In genomic region chr15:38524156-38524555, GRCh38 we compare ENCODE assay signal across 21 cellular contexts. TPM values are rescaled to one million over a fixed set of nuclear protein-coding genes. Genes with fewer than 3 reads are reported as not detected.
A peak's percentile ranks its signal among the peaks of the same experiment; 100 is the strongest.
DNase-seq lines count a peak whose midpoint lies in the region; ATAC-seq and TF ChIP-seq lines count a peak whose summit lies in the region.
"Had no signal": no experiment of that assay in that cellular context is flagged by ENCODE, and none has a peak within 500 bp of the region (broad histone marks: within the 10 kb centered on the region; RNA-seq: fewer than 3 reads in every experiment).

No MANE protein-coding gene starts in this region.

- no peak for TF ChIP-seq CTCF in CD8-positive, alpha-beta T cell (IDR thresholded peaks at IDR 0.05)
- no peak for TF ChIP-seq CTCF in esophagus muscularis mucosa (IDR thresholded peaks at IDR 0.05)

- no peak overlapping the region for H3K27ac ChIP-seq in CD8-positive, alpha-beta T cell (ENCODE audit: low read depth, low read length)
- H3K27ac ChIP-seq in esophagus muscularis mucosa (replicated peaks in 1 of 4) = no peak overlapping the region
- H3K27ac ChIP-seq: hepatocyte, prostate gland, RWPE1 had no signal

- intact Hi-C loops in CD8-positive, alpha-beta T cell (cut with DNase I, micrococcal nuclease) = loop anchor here in 1 of 2 experiments (5.0 kb wide), 1 partner anchor 38 kb away; the partner anchor contains the start of gene RASGRP1
- intact Hi-C loops in activated CD4-positive, alpha-beta memory T cell treated with anti-CD3 and anti-CD28 coated beads for 36 hours (cut with micrococcal nuclease) = no loop called here
- intact Hi-C loops in esophagus muscularis mucosa (cut with DNase I) = no loop called here

- no peaks in the 10 kb centered on the region for H3K27me3 ChIP-seq in CD8-positive, alpha-beta T cell (ENCODE audit: insufficient read depth, low read length)
- H3K27me3 ChIP-seq in esophagus muscularis mucosa = no peaks in the 10 kb centered on the region

- DNase-seq in AG08395 (ENCODE audit: low spot score) (peak; percentile 11), esophagus muscularis mucosa (ENCODE audit: extremely low spot score) (peak; percentile 34), NCI-H2196 treated with DMSO at 0.1 percent for 48 hours (lab: John Stamatoyannopoulos, UW; ENCODE audit: unreplicated experiment) (no peak), NCI-H187 (lab: John Stamatoyannopoulos, UW) (no peak)
- no peak for DNase-seq in CD8-positive, alpha-beta T cell
- DNase-seq in activated CD4-positive, alpha-beta memory T cell treated with anti-CD3 and anti-CD28 coated beads for 36 hours = no peak
- DNase-seq: activated CD4-positive, CD25-positive, alpha-beta regulatory T cell; cerebellar nuclear complex; H9; KBM-7; NCI-H146; NCI-H526 treated with DMSO at 0.1 percent for 48 hours; stimulated activated CD8-positive, alpha-beta memory T cell treated with anti-CD3 and anti-CD28 coated beads, Interleukin-4, amount 100 ng/mL, for 48 hours; substantia nigra; T-helper 9 cell had no signal

- H3K4me3 Mint-ChIP-seq in CD8-positive, alpha-beta T cell = no peak overlapping the region
- no peak overlapping the region for H3K4me3 Mint-ChIP-seq in activated CD4-positive, alpha-beta memory T cell treated with anti-CD3 and anti-CD28 coated beads for 36 hours
- H3K4me3 Mint-ChIP-seq: H9 had no signal

- H3K36me3 ChIP-seq in CD8-positive, alpha-beta T cell (ENCODE audit: insufficient read depth, low read length) = peaks cover 39% of the 10 kb centered on the region
- no peaks in the 10 kb centered on the region for H3K36me3 ChIP-seq in esophagus muscularis mucosa
- H3K36me3 ChIP-seq: prostate gland had no signal

- no peaks in the 10 kb centered on the region for H3K27me3 Mint-ChIP-seq in CD8-positive, alpha-beta T cell (ENCODE audit: low read depth)
- no peaks in the 10 kb centered on the region for H3K27me3 Mint-ChIP-seq in activated CD4-positive, alpha-beta memory T cell treated with anti-CD3 and anti-CD28 coated beads for 36 hours

- H3K9me3 Mint-ChIP-seq in CD8-positive, alpha-beta T cell = no peaks in the 10 kb centered on the region
- H3K9me3 Mint-ChIP-seq in activated CD4-positive, alpha-beta memory T cell treated with anti-CD3 and anti-CD28 coated beads for 36 hours = no peaks in the 10 kb centered on the region
- H3K9me3 Mint-ChIP-seq: H9 had no signal

- WGBS in esophagus muscularis mucosa = 89% methylated on average over 5 of the region's 5 CpGs

- no peaks in the 10 kb centered on the region for H3K9me3 ChIP-seq in CD8-positive, alpha-beta T cell (ENCODE audit: low read length)
- no peaks in the 10 kb centered on the region for H3K9me3 ChIP-seq in esophagus muscularis mucosa
- H3K9me3 ChIP-seq: prostate gland had no signal

- no peak for TF ChIP-seq POLR2A in esophagus muscularis mucosa (IDR thresholded peaks at IDR 0.05; ENCODE audit: low read depth)

- peaks cover 82% of the 10 kb centered on the region for H3K36me3 Mint-ChIP-seq in CD8-positive, alpha-beta T cell
- H3K36me3 Mint-ChIP-seq in activated CD4-positive, alpha-beta memory T cell treated with anti-CD3 and anti-CD28 coated beads for 36 hours = peaks cover 63% of the 10 kb centered on the region

- no peak overlapping the region for H3K4me3 ChIP-seq in CD8-positive, alpha-beta T cell (ENCODE audit: low read depth, low read length)
- no peak overlapping the region for H3K4me3 ChIP-seq in esophagus muscularis mucosa
- H3K4me3 ChIP-seq: GM12878, hepatocyte, prostate gland had no signal

- POLR2A ChIA-PET in CD8-positive, alpha-beta T cell (lab: Charles Lee) = interaction anchor here (0.7 to 1.6 kb wide), 3 partner anchors 9 to 23 kb away, joined by 3 to 5 read pairs (median 4); no protein-coding TSS in a partner anchor
- POLR2A ChIA-PET in activated CD4-positive, alpha-beta memory T cell treated with anti-CD3 and anti-CD28 coated beads for 36 hours (lab: Charles Lee) = no interaction called here

- CTCF ChIA-PET in CD8-positive, alpha-beta T cell (lab: Charles Lee) = interaction anchor here (0.7 to 2.0 kb wide), 5 partner anchors 11 to 166 kb away, joined by 3 to 5 read pairs (median 5); no protein-coding TSS in a partner anchor
- CTCF ChIA-PET in activated CD4-positive, alpha-beta memory T cell treated with anti-CD3 and anti-CD28 coated beads for 36 hours (lab: Charles Lee) = interaction anchor here (0.9 to 4.1 kb wide), 4 partner anchors 70 to 172 kb away, joined by 3 to 20 read pairs (median 4); partner anchors contain the start of gene FAM98B

- peaks cover 71% of the 10 kb centered on the region for H3K4me1 Mint-ChIP-seq in CD8-positive, alpha-beta T cell (ENCODE audit: low read depth)
- H3K4me1 Mint-ChIP-seq in activated CD4-positive, alpha-beta memory T cell treated with anti-CD3 and anti-CD28 coated beads for 36 hours (ENCODE audit: low read depth) = peaks cover 84% of the 10 kb centered on the region

- ATAC-seq in CD8-positive, alpha-beta T cell = no peak
- ATAC-seq in GM18909 (IDR thresholded peaks at IDR 0.05; ENCODE audit: poor library complexity, unreplicated experiment) = no peak
- ATAC-seq: GM12878, SK-N-SH treated with all-trans-retinoic acid at 6 μM for 48 hours had no signal

- TF ChIP-seq EP300 in esophagus muscularis mucosa (IDR thresholded peaks at IDR 0.05) = no peak

- peaks cover 11% of the 10 kb centered on the region for H3K4me1 ChIP-seq in CD8-positive, alpha-beta T cell (ENCODE audit: insufficient read depth, low read length)
- no peaks in the 10 kb centered on the region for H3K4me1 ChIP-seq in esophagus muscularis mucosa
- H3K4me1 ChIP-seq: prostate gland had no signal

- peak overlapping the region; percentile 86 for H3K27ac Mint-ChIP-seq in CD8-positive, alpha-beta T cell
- peak overlapping the region; percentile 7 for H3K27ac Mint-ChIP-seq in activated CD4-positive, alpha-beta memory T cell treated with anti-CD3 and anti-CD28 coated beads for 36 hours
- H3K27ac Mint-ChIP-seq: H9 had no signal

RNA-seq across cellular contexts. Expression of gene RASGRP1, which starts 40.5 kb away (rescaled TPM):
- 10 to 100 TPM; 58.2 to 65.2 TPM for total RNA-seq in CD8-positive, alpha-beta T cell
- total RNA-seq in activated CD4-positive, alpha-beta memory T cell treated with anti-CD3 and anti-CD28 coated beads for 36 hours = 100 to 1,000 TPM; 167 to 174 TPM
- under 1 TPM; 0.29 to 0.99 (median 0.66) TPM for total RNA-seq in esophagus muscularis mucosa

Comparison
In these comparisons a context has a peak if more than half of its experiments do, and no peak if none do; other contexts are left out.
1. DNase-seq: peak in AG08395 (single experiment) and esophagus muscularis mucosa (single experiment); none in CD8-positive, alpha-beta T cell (0 of 7), activated CD4-positive, alpha-beta memory T cell treated with anti-CD3 and anti-CD28 coated beads for 36 hours (single experiment), NCI-H2196 treated with DMSO at 0.1 percent for 48 hours (single experiment) and NCI-H187 (0 of 2).
2. RNA of gene RASGRP1, which starts 40.5 kb away (total RNA-seq): 167 to 174 TPM in activated CD4-positive, alpha-beta memory T cell treated with anti-CD3 and anti-CD28 coated beads for 36 hours and 58.2 to 65.2 TPM in CD8-positive, alpha-beta T cell; 0.29 to 0.99 TPM in esophagus muscularis mucosa; every median in the first group is over 10 times any median in the second.